Comparison of ENCODE assay signal across 8 cellular contexts in the genomic region with DNA sequence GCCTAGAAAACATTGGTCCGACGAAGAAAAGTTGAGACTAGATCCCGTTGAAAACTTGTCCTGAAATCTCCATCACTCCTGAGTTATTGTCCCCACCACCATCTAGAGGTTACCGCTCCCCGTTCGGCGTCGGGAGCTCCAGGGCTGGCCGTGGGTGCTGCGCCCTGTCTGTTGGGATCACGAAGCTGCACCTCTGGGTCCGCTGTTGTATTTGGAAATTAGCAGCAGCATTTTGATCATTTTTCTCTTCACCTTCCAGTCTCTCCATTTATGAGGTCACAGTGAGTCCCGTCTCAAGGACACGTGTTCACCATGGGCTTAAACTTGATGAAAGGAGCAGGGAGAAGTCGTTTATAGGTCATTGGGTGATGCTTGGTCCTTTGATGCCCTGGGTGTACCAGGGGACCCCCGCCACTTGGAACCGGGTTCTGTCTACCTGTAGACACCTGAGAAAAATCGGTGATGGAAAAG. TPM values are rescaled to one million over a fixed set of nuclear protein-coding genes. Genes with fewer than 3 reads are reported as not detected.
A peak's percentile ranks its signal among the peaks of the same experiment; 100 is the strongest.
DNase-seq lines count a peak whose midpoint lies in the region; ATAC-seq and TF ChIP-seq lines count a peak whose summit lies in the region.

No MANE protein-coding gene starts in this region.

- H3K9me3 ChIP-seq in SK-N-SH (no peaks in the 10 kb centered on the region), iPS-18a (ENCODE audit: control insufficient read depth, low read depth, low read length) (no peaks in the 10 kb centered on the region)

- peak overlapping the region; percentile 77; the same call in 1 of the 2 replicates for H2AFZ ChIP-seq in SK-N-SH (ENCODE audit: low read depth)

- H3K4me1 Mint-ChIP-seq in activated T-helper 1 cell treated with anti-CD3 and anti-CD28 coated beads, Interleukin-12 subunit alpha, Interleukin-12 subunit beta, Interleukin-2, Interleukin-4 antibody, amounts not matched to agents 30 ng/mL and 10 ng/mL and 1 ng/mL, durations not matched to agents 14 hours and 24 hours and 36 hours (ENCODE audit: low read depth) = peaks cover 60% of the 10 kb centered on the region
- peaks cover 68% of the 10 kb centered on the region for H3K4me1 Mint-ChIP-seq in stimulated activated naive CD8-positive, alpha-beta T cell treated with anti-CD3 and anti-CD28 coated beads, Interleukin-15, amount 100 ng/mL, for 72 hours

- peak overlapping the region; percentile 35 to 65; a peak in 3 of 4 replicates for H3K27ac ChIP-seq in SK-N-SH (ENCODE audit: low read depth in 2 of 2, low read length in 1 of 2)
- H3K27ac ChIP-seq in iPS-18a (ENCODE audit: low read length) = peak overlapping the region; percentile 42

- TF ChIP-seq CTCF in SK-N-SH (IDR thresholded peaks at IDR 0.05) = no peak

- H3K79me2 ChIP-seq in SK-N-SH (ENCODE audit: insufficient read depth) = peaks cover 68% of the 10 kb centered on the region

- H3K36me3 ChIP-seq in SK-N-SH (replicated peaks in 1 of 2; ENCODE audit: control insufficient read depth in 1 of 2, insufficient read depth in 2 of 2, low read length in 1 of 2) = peaks cover 16 to 29% of the 10 kb centered on the region in 2 experiments
- peaks cover 30% of the 10 kb centered on the region for H3K36me3 ChIP-seq in iPS-18a (ENCODE audit: control insufficient read depth, low read depth, low read length)

- H3K27me3 Mint-ChIP-seq in activated T-helper 1 cell treated with anti-CD3 and anti-CD28 coated beads, Interleukin-12 subunit alpha, Interleukin-12 subunit beta, Interleukin-2, Interleukin-4 antibody, amounts not matched to agents 30 ng/mL and 10 ng/mL and 1 ng/mL, durations not matched to agents 14 hours and 24 hours and 36 hours (ENCODE audit: insufficient read depth) = no peaks in the 10 kb centered on the region
- H3K27me3 Mint-ChIP-seq in stimulated activated naive CD8-positive, alpha-beta T cell treated with anti-CD3 and anti-CD28 coated beads, Interleukin-15, amount 100 ng/mL, for 72 hours = no peaks in the 10 kb centered on the region

- H3K27ac Mint-ChIP-seq in activated T-helper 1 cell treated with anti-CD3 and anti-CD28 coated beads, Interleukin-12 subunit alpha, Interleukin-12 subunit beta, Interleukin-2, Interleukin-4 antibody, amounts not matched to agents 30 ng/mL and 10 ng/mL and 1 ng/mL, durations not matched to agents 14 hours and 24 hours and 36 hours = peak overlapping the region; percentile 94
- H3K27ac Mint-ChIP-seq in stimulated activated naive CD8-positive, alpha-beta T cell treated with anti-CD3 and anti-CD28 coated beads, Interleukin-15, amount 100 ng/mL, for 72 hours = peak overlapping the region; percentile 99

- peaks cover 35% of the 10 kb centered on the region for H3F3A ChIP-seq in SK-N-SH (replicated peaks; ENCODE audit: insufficient read depth)

- H3K4me3 Mint-ChIP-seq in activated T-helper 1 cell treated with anti-CD3 and anti-CD28 coated beads, Interleukin-12 subunit alpha, Interleukin-12 subunit beta, Interleukin-2, Interleukin-4 antibody, amounts not matched to agents 30 ng/mL and 10 ng/mL and 1 ng/mL, durations not matched to agents 14 hours and 24 hours and 36 hours = peak overlapping the region; percentile 99
- H3K4me3 Mint-ChIP-seq in stimulated activated naive CD8-positive, alpha-beta T cell treated with anti-CD3 and anti-CD28 coated beads, Interleukin-15, amount 100 ng/mL, for 72 hours = peak overlapping the region; percentile 92 to 98

- WGBS in SK-N-SH (ENCODE audit: low lambda C conversion rate) = 1% methylated on average over 18 of the region's 18 CpGs

- H3K9ac ChIP-seq in SK-N-SH (peak overlapping the region; percentile 80), iPS-18a (ENCODE audit: low read length) (peak overlapping the region; percentile 81)

- H4K20me1 ChIP-seq in SK-N-SH (ENCODE audit: insufficient read depth) = peaks cover 10% of the 10 kb centered on the region

- H3K4me3 ChIP-seq in SK-N-SH (ENCODE audit: low read depth in 2 of 2, low read length in 1 of 2) = peak overlapping the region; percentile 84 to 98
- H3K4me3 ChIP-seq in iPS-18a (ENCODE audit: low read length) = peak overlapping the region; percentile 77

- H3K4me1 ChIP-seq in SK-N-SH (ENCODE audit: control insufficient read depth in 1 of 2, insufficient read depth in 2 of 2, low read depth in 1 of 2, low read length in 1 of 2) = peaks cover 21 to 48% of the 10 kb centered on the region in 2 experiments
- peaks cover 15% of the 10 kb centered on the region for H3K4me1 ChIP-seq in iPS-18a (ENCODE audit: control insufficient read depth, low read depth, low read length)

- intact Hi-C loops in activated T-helper 1 cell treated with anti-CD3 and anti-CD28 coated beads, Interleukin-12 subunit alpha, Interleukin-12 subunit beta, Interleukin-2, Interleukin-4 antibody, amounts not matched to agents 30 ng/mL and 10 ng/mL and 1 ng/mL, durations not matched to agents 14 hours and 24 hours and 36 hours (cut with micrococcal nuclease) = loop anchor here (1.0 to 10.0 kb wide), 10 partner anchors 114 to 1048 kb away; a partner anchor contains a TSS

- no peak for ATAC-seq in SK-N-SH treated with all-trans-retinoic acid at 6 μM for 48 hours
- ATAC-seq in stimulated activated naive CD8-positive, alpha-beta T cell treated with anti-CD3 and anti-CD28 coated beads, Interleukin-15, amount 100 ng/mL, for 72 hours = no peak

- peaks cover 36% of the 10 kb centered on the region for H3K36me3 Mint-ChIP-seq in activated T-helper 1 cell treated with anti-CD3 and anti-CD28 coated beads, Interleukin-12 subunit alpha, Interleukin-12 subunit beta, Interleukin-2, Interleukin-4 antibody, amounts not matched to agents 30 ng/mL and 10 ng/mL and 1 ng/mL, durations not matched to agents 14 hours and 24 hours and 36 hours (ENCODE audit: low read depth)

- no peak for DNase-seq in SK-N-SH
- no peak for DNase-seq in activated T-helper 1 cell treated with anti-CD3 and anti-CD28 coated beads, Interleukin-12 subunit alpha, Interleukin-12 subunit beta, Interleukin-2, Interleukin-4 antibody, amounts not matched to agents 30 ng/mL and 10 ng/mL and 1 ng/mL, durations not matched to agents 14 hours and 24 hours and 36 hours (ENCODE audit: low spot score)
- DNase-seq in stimulated activated naive CD8-positive, alpha-beta T cell treated with anti-CD3 and anti-CD28 coated beads, Interleukin-15, amount 100 ng/mL, for 72 hours = no peak
- DNase-seq in SIG-M5 (lab: John Stamatoyannopoulos, UW) = no peak
- no peak for DNase-seq in activated gamma-delta T cell (lab: John Stamatoyannopoulos, UW)
- DNase-seq in GOT3 (lab: John Stamatoyannopoulos, UW) = no peak

- H3K9me2 ChIP-seq in SK-N-SH = no peaks in the 10 kb centered on the region

- no peak for TF ChIP-seq RAD21 in SK-N-SH (IDR thresholded peaks at IDR 0.05; ENCODE audit: low read length)

- CTCF ChIA-PET in SK-N-SH (lab: Yijun Ruan, JAX) = interaction anchor here (1.0 to 2.7 kb wide), 5 partner anchors 11 to 769 kb away, joined by 4 to 27 read pairs (median 5); a partner anchor contains a TSS

- POLR2A ChIA-PET in SK-N-SH (lab: Yijun Ruan, JAX) = interaction anchor here (0.6 to 2.4 kb wide), 9 partner anchors 11 to 995 kb away, joined by 3 to 12 read pairs (median 3); a partner anchor contains a TSS

- H3K4me2 ChIP-seq in SK-N-SH = peak overlapping the region; percentile 91

- H3K27me3 ChIP-seq in SK-N-SH (ENCODE audit: insufficient read depth) (no peaks in the 10 kb centered on the region), iPS-18a (ENCODE audit: control insufficient read depth, insufficient read depth, low read length) (no peaks in the 10 kb centered on the region)

- H3K9me3 Mint-ChIP-seq in activated T-helper 1 cell treated with anti-CD3 and anti-CD28 coated beads, Interleukin-12 subunit alpha, Interleukin-12 subunit beta, Interleukin-2, Interleukin-4 antibody, amounts not matched to agents 30 ng/mL and 10 ng/mL and 1 ng/mL, durations not matched to agents 14 hours and 24 hours and 36 hours = no peaks in the 10 kb centered on the region
- H3K9me3 Mint-ChIP-seq in stimulated activated naive CD8-positive, alpha-beta T cell treated with anti-CD3 and anti-CD28 coated beads, Interleukin-15, amount 100 ng/mL, for 72 hours = no peaks in the 10 kb centered on the region

- no peak for TF ChIP-seq EP300 in SK-N-SH (IDR thresholded peaks at IDR 0.05; ENCODE audit: borderline replicate concordance in 1 of 2, low read depth in 1 of 2, low read length in 1 of 2)

TF ChIP-seq in SK-N-SH, 30 proteins besides CTCF, POLR2A, EP300 and RAD21 (continues in another document):
- TF ChIP-seq TCF12 (IDR thresholded peaks at IDR 0.05) = no peak
- no peak for TF ChIP-seq FOXM1 (IDR thresholded peaks at IDR 0.05; ENCODE audit: low read depth)
- no peak for TF ChIP-seq MXI1 (IDR thresholded peaks at IDR 0.05; ENCODE audit: low read depth, low read length)
- TF ChIP-seq NFIC (IDR thresholded peaks at IDR 0.05; ENCODE audit: borderline replicate concordance) = no peak
- TF ChIP-seq POLR2AphosphoS5 (IDR thresholded peaks at IDR 0.05; ENCODE audit: low read depth, low read length) = no peak
- no peak for TF ChIP-seq CHD2 (IDR thresholded peaks at IDR 0.05; ENCODE audit: low read length, partially characterized antibody)

TF ChIP-seq in SK-N-SH treated with all-trans-retinoic acid at 6 μM for 48 hours, 23 proteins besides CTCF, POLR2A, EP300 and RAD21 (continues in another document):
- TF ChIP-seq ZC3H10 (CRISPR knock-in tag; IDR thresholded peaks at IDR 0.05) (no peak), CSDC2 (CRISPR knock-in tag; IDR thresholded peaks at IDR 0.05) (no peak), BACH2 (CRISPR knock-in tag; IDR thresholded peaks at IDR 0.05; ENCODE audit: borderline replicate concordance) (no peak)

RNA-seq across cellular contexts. Expression of a gene that starts 0.6 kb away (rescaled TPM):
- polyA plus RNA-seq in SK-N-SH (2012; rRNA removed) = 118 and 121 TPM in 2 replicates
- 151 and 220 TPM in 2 replicates for polyA plus RNA-seq in SK-N-SH (2012; cell fraction: cytosol; rRNA removed)
- polyA plus RNA-seq in SK-N-SH (2012; cell fraction: nucleus; rRNA removed) = 27.1 and 39.2 TPM in 2 replicates
- total RNA-seq in activated T-helper 1 cell treated with anti-CD3 and anti-CD28 coated beads, Interleukin-12 subunit alpha, Interleukin-12 subunit beta, Interleukin-2, Interleukin-4 antibody, amounts not matched to agents 30 ng/mL and 10 ng/mL and 1 ng/mL, durations not matched to agents 14 hours and 24 hours and 36 hours = 200 and 208 TPM in 2 replicates

RNA-seq across cellular contexts. Expression of a gene that starts 5.4 kb away (rescaled TPM):
- 11.3 and 17.0 TPM in 2 replicates for polyA plus RNA-seq in SK-N-SH (2012; rRNA removed)
- 12.3 and 17.2 TPM in 2 replicates for polyA plus RNA-seq in SK-N-SH (2012; cell fraction: cytosol; rRNA removed)
- polyA plus RNA-seq in SK-N-SH (2012; cell fraction: nucleus; rRNA removed) = 9.4 and 9.8 TPM in 2 replicates
- total RNA-seq in activated T-helper 1 cell treated with anti-CD3 and anti-CD28 coated beads, Interleukin-12 subunit alpha, Interleukin-12 subunit beta, Interleukin-2, Interleukin-4 antibody, amounts not matched to agents 30 ng/mL and 10 ng/mL and 1 ng/mL, durations not matched to agents 14 hours and 24 hours and 36 hours = 38.5 and 39.6 TPM in 2 replicates
